23 cellular contexts compared by ENCODE assay signal in the genomic region with DNA sequence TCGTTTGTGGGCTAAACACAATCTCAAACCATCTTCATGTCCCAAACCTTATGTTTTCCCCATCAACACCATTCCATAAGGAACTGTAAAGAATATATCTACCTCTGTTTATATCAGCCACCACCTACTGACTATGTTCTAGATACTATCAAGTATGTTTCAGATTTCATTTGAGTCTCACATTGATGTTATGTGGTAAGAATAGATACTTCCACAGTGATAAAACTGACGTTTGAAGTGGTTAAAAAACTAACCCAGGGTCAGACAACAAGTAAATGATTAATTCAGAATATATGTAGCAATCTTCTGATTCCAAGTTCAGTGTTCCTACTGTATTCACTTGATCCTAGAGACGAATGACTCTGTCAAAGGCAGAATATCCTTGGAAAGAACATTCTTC.
DNase-seq lines count a peak whose midpoint lies in the region; ATAC-seq, FAIRE-seq and TF ChIP-seq lines count a peak whose summit lies in the region.
"Had no signal": no experiment of that assay in that cellular context is flagged by ENCODE, and none has a peak within 500 bp of the region (broad histone marks: within the 10 kb centered on the region; RNA-seq: fewer than 3 reads in every experiment).

No MANE protein-coding gene starts in this region.

- no peaks in the 10 kb centered on the region for H3K27me3 Mint-ChIP-seq in effector memory CD8-positive, alpha-beta T cell
- H3K27me3 Mint-ChIP-seq: natural killer cell treated with Interleukin-12 subunit alpha and Interleukin-12 subunit beta and Interleukin-15 and Interleukin-18, amount 100 ng/mL, for 72 hours had no signal

- H3K27ac Mint-ChIP-seq in effector memory CD8-positive, alpha-beta T cell: no peak overlapping the region
- H3K27ac Mint-ChIP-seq: endodermal cell; natural killer cell treated with Interleukin-12 subunit alpha and Interleukin-12 subunit beta and Interleukin-15 and Interleukin-18, amount 100 ng/mL, for 72 hours had no signal

- H3K27ac ChIP-seq in suprapubic skin: no peak overlapping the region
- H3K27ac ChIP-seq: hepatocyte, vagina had no signal

- DNase-seq in RCC 7860 (ENCODE audit: low spot score) (peak; percentile 63), renal cortical epithelial cell (ENCODE audit: low read depth) (peak; percentile 85), SHP77 treated with DMSO at 0.1 percent for 48 hours (lab: John Stamatoyannopoulos, UW) (no peak), suprapubic skin (ENCODE audit: low spot score in 2 of 2) (no peak)
- DNase-seq in effector memory CD8-positive, alpha-beta T cell: no peak
- DNase-seq: activated CD4-positive, alpha-beta T cell treated with anti-CD3 and anti-CD28 coated beads for 4 hours; activated CD8-positive, alpha-beta memory T cell treated with anti-CD3 and anti-CD28 coated beads, Interleukin-2, amount 50 U/mL, for 48 hours; activated naive CD4-positive, alpha-beta T cell treated with Interleukin-2 at 50 U/mL for 16 hours; AML-193; COR-L47; endodermal cell; NCI-H2171; NCI-H82; posterior cingulate gyrus; stimulated activated CD4-positive, alpha-beta T cell treated with anti-CD3 and anti-CD28 coated beads, Interleukin-4, amount 100 ng/mL, for 1 hour; substantia nigra had no signal

- 75% methylated on average over 3 of the region's 3 CpGs for WGBS in suprapubic skin

- no peaks in the 10 kb centered on the region for H3K27me3 ChIP-seq in suprapubic skin
- H3K27me3 ChIP-seq: hepatocyte, vagina had no signal

- FAIRE-seq in RCC 7860 (lab: Jason Lieb, UNC): peak; percentile 90
- FAIRE-seq: H1, islet of Langerhans had no signal

- no peak for TF ChIP-seq CTCF in suprapubic skin (IDR thresholded peaks at IDR 0.05)

- H3K9me3 ChIP-seq in suprapubic skin: no peaks in the 10 kb centered on the region
- H3K9me3 ChIP-seq: vagina had no signal

- H3K4me3 ChIP-seq in suprapubic skin: no peak overlapping the region
- H3K4me3 ChIP-seq: hepatocyte, vagina had no signal

- no peaks in the 10 kb centered on the region for H3K36me3 Mint-ChIP-seq in effector memory CD8-positive, alpha-beta T cell (ENCODE audit: insufficient read depth)
- H3K36me3 Mint-ChIP-seq: natural killer cell treated with Interleukin-12 subunit alpha and Interleukin-12 subunit beta and Interleukin-15 and Interleukin-18, amount 100 ng/mL, for 72 hours had no signal

- no peak overlapping the region for H3K4me3 Mint-ChIP-seq in effector memory CD8-positive, alpha-beta T cell
- H3K4me3 Mint-ChIP-seq: endodermal cell; natural killer cell treated with Interleukin-12 subunit alpha and Interleukin-12 subunit beta and Interleukin-15 and Interleukin-18, amount 100 ng/mL, for 72 hours had no signal

- no peak for TF ChIP-seq POLR2A in suprapubic skin (IDR thresholded peaks at IDR 0.05)

- ATAC-seq in GM18909 (IDR thresholded peaks at IDR 0.05; ENCODE audit: poor library complexity, unreplicated experiment) (peak; percentile 76), HG02759 (IDR thresholded peaks at IDR 0.05; ENCODE audit: unreplicated experiment) (peak; percentile 49)
- no peak for ATAC-seq in effector memory CD8-positive, alpha-beta T cell (replicated peaks)
- ATAC-seq: natural killer cell treated with Interleukin-12 subunit alpha and Interleukin-12 subunit beta and Interleukin-15 and Interleukin-18, amount 100 ng/mL, for 72 hours had no signal

- no peaks in the 10 kb centered on the region for H3K9me3 Mint-ChIP-seq in effector memory CD8-positive, alpha-beta T cell
- H3K9me3 Mint-ChIP-seq: endodermal cell; natural killer cell treated with Interleukin-12 subunit alpha and Interleukin-12 subunit beta and Interleukin-15 and Interleukin-18, amount 100 ng/mL, for 72 hours had no signal

- H3K36me3 ChIP-seq in suprapubic skin: no peaks in the 10 kb centered on the region
- H3K36me3 ChIP-seq: vagina had no signal

- peaks cover 11% of the 10 kb centered on the region for H3K4me1 ChIP-seq in suprapubic skin

- H3K4me1 Mint-ChIP-seq in effector memory CD8-positive, alpha-beta T cell (ENCODE audit: low read depth in 2 of 2): no peaks in the 10 kb centered on the region

- no peak for TF ChIP-seq EP300 in suprapubic skin (IDR thresholded peaks at IDR 0.05)

Comparison
In these comparisons a context has a peak if more than half of its experiments do, and no peak if none do; other contexts are left out.
1. DNase-seq: peak in RCC 7860 (single experiment) and renal cortical epithelial cell (single experiment); none in effector memory CD8-positive, alpha-beta T cell (0 of 3), SHP77 treated with DMSO at 0.1 percent for 48 hours (single experiment) and suprapubic skin (0 of 2).